In the genomic region with DNA sequence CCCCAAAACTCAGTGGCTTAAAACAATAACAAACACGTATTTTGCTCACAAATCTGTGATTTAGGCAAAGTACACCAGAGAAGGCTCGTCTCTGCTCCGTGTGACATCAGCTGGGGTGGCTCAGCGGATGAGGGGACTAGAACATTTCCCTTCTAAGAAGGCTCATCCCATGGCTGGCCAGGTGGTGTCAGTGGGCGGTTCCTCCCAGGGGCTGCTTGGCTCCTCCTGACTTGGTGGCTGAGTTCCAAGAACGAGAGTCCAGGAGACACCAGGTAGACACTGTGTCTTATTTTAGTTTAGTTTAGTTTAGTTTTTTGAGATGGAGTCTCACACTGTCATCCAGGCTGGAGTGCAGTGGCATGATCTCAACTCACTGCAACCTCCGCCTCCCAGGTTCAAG, we compare ENCODE assay signal across 24 cellular contexts. TPM values are rescaled to one million over a fixed set of nuclear protein-coding genes. Genes with fewer than 3 reads are reported as not detected.
A peak's percentile ranks its signal among the peaks of the same experiment; 100 is the strongest.
DNase-seq lines count a peak whose midpoint lies in the region; ATAC-seq, FAIRE-seq and TF ChIP-seq lines count a peak whose summit lies in the region.
"Had no signal": no experiment of that assay in that cellular context is flagged by ENCODE, and none has a peak within 500 bp of the region (broad histone marks: within the 10 kb centered on the region; RNA-seq: fewer than 3 reads in every experiment).

No MANE protein-coding gene starts in this region.

- no peak for TF ChIP-seq CTCF in mucosa of descending colon (IDR thresholded peaks at IDR 0.05)

- peak; percentile 44 for DNase-seq in NCI-H82 (lab: John Stamatoyannopoulos, UW)
- DNase-seq in NCI-H82 treated with DMSO at 0.1 percent for 48 hours (lab: John Stamatoyannopoulos, UW; ENCODE audit: unreplicated experiment), result no peak
- DNase-seq in RPMI8226, result peak; percentile 73
- DNase-seq in mucosa of descending colon, result peak in 2 of 3 donors; percentile 11 to 17
- no peak for DNase-seq in NCI-H1694 (lab: John Stamatoyannopoulos, UW)
- no peak for DNase-seq in HTR-8/SVneo (ENCODE audit: insufficient read length, low spot score)
- DNase-seq: CD4-positive, alpha-beta memory T cell; COR-L47; DMS53; GM23248; H7; KG1; MG63; NCI-H1105 treated with DMSO at 0.1 percent for 48 hours; NCI-H146; NCI-H2029 treated with DMSO at 0.1 percent for 48 hours; NCI-H446 treated with DMSO at 0.1 percent for 48 hours; NCI-H526; PC-3; SIG-M5 had no signal

- H3K27me3 ChIP-seq in BLaER1 treated with 17β-estradiol and CSF1 and Interleukin-3, amounts not matched to agents 10 nM and 100 nM, result peaks cover 68 to 99% (median 92%) of the 10 kb centered on the region in 11 experiments
- H3K27me3 ChIP-seq: MG63 had no signal

- H3K4me3 ChIP-seq in BLaER1 treated with 17β-estradiol and CSF1 and Interleukin-3, amounts not matched to agents 10 nM and 100 nM, result no peak overlapping the region
- no peak overlapping the region for H3K4me3 ChIP-seq in mucosa of descending colon
- H3K4me3 ChIP-seq: GM23248, MG63, SK-N-MC had no signal

- H4K20me1 ChIP-seq in BLaER1 treated with 17β-estradiol and CSF1 and Interleukin-3, amounts not matched to agents 10 nM and 100 nM, result peaks cover 0 to 35% (median 18%) of the 10 kb centered on the region in 11 experiments; a peak in 12 of 22 replicates

- H3K4me1 ChIP-seq in BLaER1 treated with 17β-estradiol and CSF1 and Interleukin-3, amounts not matched to agents 10 nM and 100 nM, result peaks cover 30 to 45% (median 36%) of the 10 kb centered on the region in 10 experiments
- peaks cover 17% of the 10 kb centered on the region for H3K4me1 ChIP-seq in mucosa of descending colon (ENCODE audit: low read depth)

- H3K27ac ChIP-seq in BLaER1 treated with 17β-estradiol and CSF1 and Interleukin-3, amounts not matched to agents 10 nM and 100 nM, result no peak overlapping the region
- H3K27ac ChIP-seq: GM23248, SK-N-MC had no signal

- peak overlapping the region in 10 of 11 experiments; percentile 73 to 90 (median 86); a peak in 14 of 22 replicates for H3K4me2 ChIP-seq in BLaER1 treated with 17β-estradiol and CSF1 and Interleukin-3, amounts not matched to agents 10 nM and 100 nM

- H3K9ac ChIP-seq in BLaER1 treated with 17β-estradiol and CSF1 and Interleukin-3, amounts not matched to agents 10 nM and 100 nM, result no peak overlapping the region; a peak in 1 of 22 replicates
- H3K9ac ChIP-seq: GM23248 had no signal

- no peaks in the 10 kb centered on the region for H3K9me3 ChIP-seq in BLaER1 treated with 17β-estradiol and CSF1 and Interleukin-3, amounts not matched to agents 10 nM and 100 nM (replicated peaks in 1 of 11)
- H3K9me3 ChIP-seq in mucosa of descending colon, result no peaks in the 10 kb centered on the region
- H3K9me3 ChIP-seq: MG63 had no signal

- no peaks in the 10 kb centered on the region for H3K36me3 ChIP-seq in BLaER1 treated with 17β-estradiol and CSF1 and Interleukin-3, amounts not matched to agents 10 nM and 100 nM
- H3K36me3 ChIP-seq in mucosa of descending colon (ENCODE audit: low read depth), result no peaks in the 10 kb centered on the region
- H3K36me3 ChIP-seq: MG63 had no signal

- no peak for ATAC-seq in mucosa of descending colon
- ATAC-seq: PC-3 had no signal

- intact Hi-C loops in mucosa of descending colon (cut with DNase I, micrococcal nuclease), result loop anchor here (10.0 kb wide), 2 partner anchors 121 to 561 kb away; no protein-coding TSS in a partner anchor

- no peak for FAIRE-seq in HTR-8/SVneo (lab: Jason Lieb, UNC)
- FAIRE-seq: A204.1, GM18507 had no signal

RNA-seq across cellular contexts. Expression of gene CHMP6, which starts 5.6 kb away (rescaled TPM):
- total RNA-seq in mucosa of descending colon, result 10 to 100 TPM; 35.1 to 43.9 (median 35.4) TPM

RNA-seq across cellular contexts. Expression of gene BAIAP2, which starts 48.9 kb away (rescaled TPM):
- 10 to 100 TPM; 11.6 to 76.7 (median 19.4) TPM for total RNA-seq in mucosa of descending colon

Comparison
In these comparisons a context has a peak if more than half of its experiments do, and no peak if none do; other contexts are left out.
1. DNase-seq: peak in NCI-H82 (single experiment), RPMI8226 (single experiment) and mucosa of descending colon (2 of 3); none in NCI-H82 treated with DMSO at 0.1 percent for 48 hours (single experiment), NCI-H1694 (single experiment) and HTR-8/SVneo (single experiment).